9 cellular contexts compared by ENCODE assay signal in the genomic region with DNA sequence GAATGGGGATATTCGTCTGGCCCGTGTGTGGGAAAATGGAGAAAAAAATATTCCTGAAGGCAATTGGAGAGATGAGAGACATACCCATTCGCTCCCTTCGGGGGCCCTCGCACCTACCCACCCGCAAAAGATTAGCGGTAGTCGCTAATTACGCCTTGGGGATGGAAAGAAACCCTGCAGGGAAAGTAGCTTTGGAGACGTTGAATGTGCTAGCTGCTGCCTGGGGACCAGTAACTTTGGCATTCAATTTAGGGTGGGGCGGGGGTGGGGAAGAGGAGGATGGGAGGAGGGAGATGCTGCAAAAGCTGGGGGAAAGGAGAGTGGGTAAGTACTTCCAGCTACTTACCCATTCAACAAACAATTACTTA. TPM values are rescaled to one million over a fixed set of nuclear protein-coding genes. Genes with fewer than 3 reads are reported as not detected.
DNase-seq lines count a peak whose midpoint lies in the region; ATAC-seq, FAIRE-seq and TF ChIP-seq lines count a peak whose summit lies in the region.
"Had no signal": no experiment of that assay in that cellular context is flagged by ENCODE, and none has a peak within 500 bp of the region (broad histone marks: within the 10 kb centered on the region; RNA-seq: fewer than 3 reads in every experiment).

No MANE protein-coding gene starts in this region.

- TF ChIP-seq EP300 in HepG2 (IDR thresholded peaks at IDR 0.05; ENCODE audit: low read depth in 2 of 2, low read length in 2 of 2) (no peak), HepG2 (CRISPR knock-in tag; IDR thresholded peaks at IDR 0.05; ENCODE audit: borderline replicate concordance) (no peak)

- H3K79me2 ChIP-seq in HepG2 (ENCODE audit: insufficient read depth, low read length): no peaks in the 10 kb centered on the region

- BruUV-seq in HepG2 (replicated peaks; lab: Mats Ljungman, UMichigan): no TSS peak

- H3K9me3 ChIP-seq in HepG2 (ENCODE audit: low read length): no peaks in the 10 kb centered on the region
- no peaks in the 10 kb centered on the region for H3K9me3 ChIP-seq in aorta (ENCODE audit: control insufficient read depth, low read length)

- TF ChIP-seq POLR2A in HepG2 (IDR thresholded peaks at IDR 0.05; ENCODE audit: insufficient read depth in 1 of 2, low read depth in 2 of 2, low read length in 2 of 2): no peak

- H3K27ac Mint-ChIP-seq in activated CD4-positive, alpha-beta T cell treated with anti-CD3 and anti-CD28 coated beads, Interleukin-2, amount 10 ng/mL, durations not matched to agents 24 days and 14 days: peak overlapping the region; percentile 79
- peak overlapping the region; percentile 61 for H3K27ac Mint-ChIP-seq in activated T-helper 2 cell treated with anti-CD3 and anti-CD28 coated beads, Interferon-gamma antibody, Interleukin-2, Interleukin-4, amounts not matched to agents 10 μg/mL and 5 μg/mL and 100 μg/mL, durations not matched to agents 14 hours and 24 hours and 36 hours

- no peaks in the 10 kb centered on the region for H4K20me1 ChIP-seq in HepG2 (ENCODE audit: insufficient read depth, low read length)

- H3K4me1 ChIP-seq in HepG2 (ENCODE audit: insufficient read depth, low read length): peaks cover 11% of the 10 kb centered on the region
- H3K4me1 ChIP-seq in aorta (ENCODE audit: control insufficient read depth in 1 of 2, insufficient read depth in 2 of 2, low read length in 2 of 2): no peaks in the 10 kb centered on the region

- H3K36me3 ChIP-seq in HepG2 (replicated peaks in 1 of 2; ENCODE audit: control insufficient read depth in 1 of 2, insufficient read depth in 2 of 2, low read length in 2 of 2) (no peaks in the 10 kb centered on the region), aorta (ENCODE audit: control insufficient read depth in 1 of 2, insufficient read depth in 2 of 2, low read length in 1 of 2) (no peaks in the 10 kb centered on the region)

- H3K4me3 ChIP-seq in HepG2 (replicated peaks in 1 of 3; ENCODE audit: insufficient read depth in 1 of 3, low read depth in 2 of 3, low read length in 3 of 3): peak overlapping the region; percentile 54 to 78 (median 63)
- peak overlapping the region in 1 of 2 donors; percentile 86 for H3K4me3 ChIP-seq in aorta (ENCODE audit: low read length in 2 of 2)

- H3K4me1 Mint-ChIP-seq in activated CD4-positive, alpha-beta T cell treated with anti-CD3 and anti-CD28 coated beads, Interleukin-2, amount 10 ng/mL, durations not matched to agents 24 days and 14 days: peaks cover 13% of the 10 kb centered on the region
- peaks cover 20% of the 10 kb centered on the region for H3K4me1 Mint-ChIP-seq in activated T-helper 2 cell treated with anti-CD3 and anti-CD28 coated beads, Interferon-gamma antibody, Interleukin-2, Interleukin-4, amounts not matched to agents 10 μg/mL and 5 μg/mL and 100 μg/mL, durations not matched to agents 14 hours and 24 hours and 36 hours (ENCODE audit: low read depth)

- H3K27ac ChIP-seq in HepG2 (ENCODE audit: extremely low read length, insufficient read depth, low read length) (no peak overlapping the region), aorta (ENCODE audit: low read depth in 1 of 2, low read length in 2 of 2) (no peak overlapping the region)
- H3K27ac ChIP-seq: C4-2B had no signal

- FAIRE-seq in HepG2 (lab: Jason Lieb, UNC): no peak

- POLR2A ChIA-PET in HepG2 (lab: Yijun Ruan, JAX): interaction anchor here (1.6 kb wide), 1 partner anchor 10 kb away, joined by 3 read pairs; no protein-coding TSS in a partner anchor

- peaks cover 8% of the 10 kb centered on the region for H3K36me3 Mint-ChIP-seq in activated CD4-positive, alpha-beta T cell treated with anti-CD3 and anti-CD28 coated beads, Interleukin-2, amount 10 ng/mL, durations not matched to agents 24 days and 14 days (ENCODE audit: low read depth)
- peaks cover 10% of the 10 kb centered on the region for H3K36me3 Mint-ChIP-seq in activated T-helper 2 cell treated with anti-CD3 and anti-CD28 coated beads, Interferon-gamma antibody, Interleukin-2, Interleukin-4, amounts not matched to agents 10 μg/mL and 5 μg/mL and 100 μg/mL, durations not matched to agents 14 hours and 24 hours and 36 hours (ENCODE audit: low read depth)

- H3K9me3 Mint-ChIP-seq in activated CD4-positive, alpha-beta T cell treated with anti-CD3 and anti-CD28 coated beads, Interleukin-2, amount 10 ng/mL, durations not matched to agents 24 days and 14 days: peaks cover 5% of the 10 kb centered on the region
- H3K9me3 Mint-ChIP-seq in activated T-helper 2 cell treated with anti-CD3 and anti-CD28 coated beads, Interferon-gamma antibody, Interleukin-2, Interleukin-4, amounts not matched to agents 10 μg/mL and 5 μg/mL and 100 μg/mL, durations not matched to agents 14 hours and 24 hours and 36 hours: peaks cover 19% of the 10 kb centered on the region

- no peak for TF ChIP-seq RAD21 in HepG2 (CRISPR knock-in tag; IDR thresholded peaks at IDR 0.05)

- H3K9ac ChIP-seq in HepG2 (ENCODE audit: insufficient read depth, low read depth, low read length): no peak overlapping the region

- ATAC-seq in HG02973 (IDR thresholded peaks at IDR 0.05; ENCODE audit: unreplicated experiment) (peak; percentile 7), HepG2 (no peak; the same call in 2 of the 3 replicates), aorta (ENCODE audit: low FRiP score) (no peak)

- intact Hi-C loops in activated CD4-positive, alpha-beta T cell treated with anti-CD3 and anti-CD28 coated beads, Interleukin-2, amount 10 ng/mL, durations not matched to agents 24 days and 14 days (cut with micrococcal nuclease): loop anchor here (1.0 to 2.0 kb wide), 2 partner anchors 59 to 582 kb away; partner anchors contain the start of gene MTMR8
- intact Hi-C loops in activated T-helper 2 cell treated with anti-CD3 and anti-CD28 coated beads, Interferon-gamma antibody, Interleukin-2, Interleukin-4, amounts not matched to agents 10 μg/mL and 5 μg/mL and 100 μg/mL, durations not matched to agents 14 hours and 24 hours and 36 hours (cut with micrococcal nuclease): loop anchor here (1.0 to 10.0 kb wide), 5 partner anchors 58 to 1222 kb away; partner anchors contain the start of genes AMER1, LAS1L and ZC3H12B
- intact Hi-C loops in HepG2 (cut with micrococcal nuclease; ENCODE audit: unreplicated experiment): loop anchor here (1.0 kb wide), 1 partner anchor 68 kb away; no protein-coding TSS in a partner anchor
- intact Hi-C loops in aorta (cut with DNase I): loop anchor here in 1 of 2 donors (5.0 kb wide), 1 partner anchor 56 kb away; the partner anchor contains the start of gene ZC3H12B

- WGBS in HepG2 (ENCODE audit: low lambda C conversion rate): 10% methylated on average over 11 of the region's 11 CpGs
- WGBS in aorta, 2 donors: 3 to 22% methylated on average over 11 of the region's 11 CpGs

- CTCF ChIA-PET in HepG2 (lab: Yijun Ruan, JAX; ENCODE audit: low intra/inter-chr PET ratio, low total read pairs): no interaction called here

- H3K27me3 Mint-ChIP-seq in activated CD4-positive, alpha-beta T cell treated with anti-CD3 and anti-CD28 coated beads, Interleukin-2, amount 10 ng/mL, durations not matched to agents 24 days and 14 days: no peaks in the 10 kb centered on the region
- H3K27me3 Mint-ChIP-seq in activated T-helper 2 cell treated with anti-CD3 and anti-CD28 coated beads, Interferon-gamma antibody, Interleukin-2, Interleukin-4, amounts not matched to agents 10 μg/mL and 5 μg/mL and 100 μg/mL, durations not matched to agents 14 hours and 24 hours and 36 hours (ENCODE audit: low read depth): no peaks in the 10 kb centered on the region

- no peak for DNase-seq in activated CD4-positive, alpha-beta T cell treated with anti-CD3 and anti-CD28 coated beads, Interleukin-2, amount 10 ng/mL, durations not matched to agents 24 days and 14 days
- DNase-seq in activated CD4-positive, alpha-beta T cell treated with anti-CD3 and anti-CD28 coated beads for 4 hours: no peak
- no peak for DNase-seq in activated T-helper 2 cell treated with anti-CD3 and anti-CD28 coated beads, Interferon-gamma antibody, Interleukin-2, Interleukin-4, amounts not matched to agents 10 μg/mL and 5 μg/mL and 100 μg/mL, durations not matched to agents 14 hours and 24 hours and 36 hours (ENCODE audit: low spot score)
- DNase-seq in HepG2 (ENCODE audit: low spot score) (no peak), SKM-1 (lab: John Stamatoyannopoulos, UW; ENCODE audit: unreplicated experiment) (no peak), SW480 (ENCODE audit: low spot score) (no peak), aorta (no peak)

- in situ Hi-C loops in HepG2 (cut with HindIII; ENCODE audit: extremely low pct_ligation_motif_present, low pct_unique_long_range_greater_than_20kb): no loop called here

- H3K27me3 ChIP-seq in HepG2 (ENCODE audit: control insufficient read depth in 1 of 2, insufficient read depth in 2 of 2, low read length in 2 of 2) (no peaks in the 10 kb centered on the region), aorta (ENCODE audit: control insufficient read depth in 1 of 2, insufficient read depth in 2 of 2, low read length in 1 of 2) (no peaks in the 10 kb centered on the region)

- peak overlapping the region; percentile 89 for H3K4me3 Mint-ChIP-seq in activated CD4-positive, alpha-beta T cell treated with anti-CD3 and anti-CD28 coated beads, Interleukin-2, amount 10 ng/mL, durations not matched to agents 24 days and 14 days
- H3K4me3 Mint-ChIP-seq in activated T-helper 2 cell treated with anti-CD3 and anti-CD28 coated beads, Interferon-gamma antibody, Interleukin-2, Interleukin-4, amounts not matched to agents 10 μg/mL and 5 μg/mL and 100 μg/mL, durations not matched to agents 14 hours and 24 hours and 36 hours (ENCODE audit: low read depth): peak overlapping the region; percentile 93

- TF ChIP-seq CTCF in HepG2 (CRISPR knock-in tag; IDR thresholded peaks at IDR 0.05): no peak

- H3K4me2 ChIP-seq in HepG2 (ENCODE audit: low read depth, low read length): peak overlapping the region; percentile 69

- no peak overlapping the region for H2AFZ ChIP-seq in HepG2 (ENCODE audit: low read length)

RNA-seq across cellular contexts. Expression of gene ZC4H2, which starts 0.4 kb away (rescaled TPM):
- total RNA-seq in activated CD4-positive, alpha-beta T cell treated with anti-CD3 and anti-CD28 coated beads, Interleukin-2, amount 10 ng/mL, durations not matched to agents 24 days and 14 days: 8.9 and 11.3 TPM in 2 replicates
- 8.9 and 9.3 TPM in 2 replicates for total RNA-seq in activated T-helper 2 cell treated with anti-CD3 and anti-CD28 coated beads, Interferon-gamma antibody, Interleukin-2, Interleukin-4, amounts not matched to agents 10 μg/mL and 5 μg/mL and 100 μg/mL, durations not matched to agents 14 hours and 24 hours and 36 hours
- total RNA-seq in HepG2 (2016; rRNA removed; fragmentation: Illumina TruSeq; extraction: Trizol): 6.1 and 9.3 TPM in 2 replicates
- 1.6 and 2.5 TPM in 2 replicates for total RNA-seq in HepG2 (2016; cell fraction: cytosol; rRNA removed; fragmentation: Illumina TruSeq; extraction: Trizol; ENCODE audit: low read depth)
- total RNA-seq in HepG2 (2016; cell fraction: insoluble cytoplasmic fraction; rRNA removed; fragmentation: Illumina TruSeq; extraction: Trizol): 6.7 and 8.5 TPM in 2 replicates
- 3.9 and 4.1 TPM in 2 replicates for total RNA-seq in HepG2 (2016; cell fraction: membrane; rRNA removed; fragmentation: Illumina TruSeq; extraction: Trizol)
- total RNA-seq in HepG2 (2016; cell fraction: nucleus; rRNA removed; fragmentation: Illumina TruSeq; extraction: Trizol): 5.3 and 6.1 TPM in 2 replicates
- 10.8 and 12.8 TPM in 2 replicates for polyA plus RNA-seq in HepG2 (2011; rRNA removed)
- 11.4 and 13.8 TPM in 2 replicates for polyA plus RNA-seq in HepG2 (2011; cell fraction: cytosol; rRNA removed)
- polyA plus RNA-seq in HepG2 (2011; cell fraction: nucleus; rRNA removed): 8.6 and 9.3 TPM in 2 replicates
- 5.8 and 9.7 TPM in 2 replicates for polyA plus RNA-seq in HepG2 (2012)
- polyA plus RNA-seq in HepG2 (2016; cell fraction: cytosol; fragmentation: Illumina TruSeq; extraction: Trizol; ENCODE audit: low read depth): 2.4 and 2.7 TPM in 2 replicates
- 10.7 and 10.8 TPM in 2 replicates for polyA plus RNA-seq in HepG2 (2016; cell fraction: insoluble cytoplasmic fraction; fragmentation: Illumina TruSeq; extraction: Trizol; ENCODE audit: low read depth)
- 4.4 and 4.9 TPM in 2 replicates for polyA plus RNA-seq in HepG2 (2016; cell fraction: membrane; fragmentation: Illumina TruSeq; extraction: Trizol; ENCODE audit: low read depth)
- polyA plus RNA-seq in HepG2 (2016; cell fraction: nucleus; fragmentation: Illumina TruSeq; extraction: Trizol; ENCODE audit: insufficient read depth, low read depth): 12.2 and 12.6 TPM in 2 replicates
- polyA minus RNA-seq in HepG2 (2011; rRNA and poly(A)+ RNA removed; ENCODE audit: low replicate concordance): 6.6 TPM in 1 of 2 replicates, not detected in the other
- 4.6 and 8.4 TPM in 2 replicates for polyA minus RNA-seq in HepG2 (2011; cell fraction: cytosol; rRNA and poly(A)+ RNA removed)
- polyA minus RNA-seq in HepG2 (2011; cell fraction: nucleus; rRNA and poly(A)+ RNA removed): 10.6 and 12.2 TPM in 2 replicates
- total RNA-seq in aorta: 10 to 100 TPM in 1 of 2 donors, 1 to 10 TPM in 1; 9.2 to 10.4 TPM
- 1 to 10 TPM; 5.4 to 7.6 TPM for polyA plus RNA-seq in aorta

RNA-seq across cellular contexts. Expression of gene ZC3H12B, which starts 58.0 kb away (rescaled TPM):
- 0.57 and 0.58 TPM in 2 replicates for total RNA-seq in activated CD4-positive, alpha-beta T cell treated with anti-CD3 and anti-CD28 coated beads, Interleukin-2, amount 10 ng/mL, durations not matched to agents 24 days and 14 days
- total RNA-seq in activated T-helper 2 cell treated with anti-CD3 and anti-CD28 coated beads, Interferon-gamma antibody, Interleukin-2, Interleukin-4, amounts not matched to agents 10 μg/mL and 5 μg/mL and 100 μg/mL, durations not matched to agents 14 hours and 24 hours and 36 hours: 0.74 and 0.78 TPM in 2 replicates
- total RNA-seq in HepG2 (2016; rRNA removed; fragmentation: Illumina TruSeq; extraction: Trizol) (1.5 and 2.0 TPM in 2 replicates), aorta (1 to 10 TPM; 3.7 to 6.1 TPM)
- 2.6 and 2.7 TPM in 2 replicates for total RNA-seq in HepG2 (2016; cell fraction: cytosol; rRNA removed; fragmentation: Illumina TruSeq; extraction: Trizol; ENCODE audit: low read depth)
- 1.6 and 1.9 TPM in 2 replicates for total RNA-seq in HepG2 (2016; cell fraction: insoluble cytoplasmic fraction; rRNA removed; fragmentation: Illumina TruSeq; extraction: Trizol)
- 2.3 and 3.1 TPM in 2 replicates for total RNA-seq in HepG2 (2016; cell fraction: membrane; rRNA removed; fragmentation: Illumina TruSeq; extraction: Trizol)
- 2.2 and 2.4 TPM in 2 replicates for total RNA-seq in HepG2 (2016; cell fraction: nucleus; rRNA removed; fragmentation: Illumina TruSeq; extraction: Trizol)
- polyA plus RNA-seq in HepG2 (2011; rRNA removed) (1.3 and 1.7 TPM in 2 replicates), aorta (1 to 10 TPM; 1.7 to 2.0 TPM)
- polyA plus RNA-seq in HepG2 (2011; cell fraction: cytosol; rRNA removed): 0.62 and 0.96 TPM in 2 replicates
- 1.4 and 2.1 TPM in 2 replicates for polyA plus RNA-seq in HepG2 (2011; cell fraction: nucleus; rRNA removed)
- 0.93 and 1.2 TPM in 2 replicates for polyA plus RNA-seq in HepG2 (2012)
- 0.09 and 0.19 TPM in 2 replicates for polyA plus RNA-seq in HepG2 (2016; cell fraction: cytosol; fragmentation: Illumina TruSeq; extraction: Trizol; ENCODE audit: low read depth)
- 1.3 and 1.5 TPM in 2 replicates for polyA plus RNA-seq in HepG2 (2016; cell fraction: insoluble cytoplasmic fraction; fragmentation: Illumina TruSeq; extraction: Trizol; ENCODE audit: low read depth)
- 0.56 and 0.63 TPM in 2 replicates for polyA plus RNA-seq in HepG2 (2016; cell fraction: membrane; fragmentation: Illumina TruSeq; extraction: Trizol; ENCODE audit: low read depth)
- 2.3 and 3.5 TPM in 2 replicates for polyA plus RNA-seq in HepG2 (2016; cell fraction: nucleus; fragmentation: Illumina TruSeq; extraction: Trizol; ENCODE audit: insufficient read depth, low read depth)
- polyA minus RNA-seq in HepG2 (2011; rRNA and poly(A)+ RNA removed; ENCODE audit: low replicate concordance): 2.0 TPM in 1 of 2 replicates, not detected in the other
- 1.1 and 1.4 TPM in 2 replicates for polyA minus RNA-seq in HepG2 (2011; cell fraction: cytosol; rRNA and poly(A)+ RNA removed)
- polyA minus RNA-seq in HepG2 (2011; cell fraction: nucleus; rRNA and poly(A)+ RNA removed): 3.1 and 3.2 TPM in 2 replicates
